ENCODE assay signal across 34 cellular contexts in the genomic region with DNA sequence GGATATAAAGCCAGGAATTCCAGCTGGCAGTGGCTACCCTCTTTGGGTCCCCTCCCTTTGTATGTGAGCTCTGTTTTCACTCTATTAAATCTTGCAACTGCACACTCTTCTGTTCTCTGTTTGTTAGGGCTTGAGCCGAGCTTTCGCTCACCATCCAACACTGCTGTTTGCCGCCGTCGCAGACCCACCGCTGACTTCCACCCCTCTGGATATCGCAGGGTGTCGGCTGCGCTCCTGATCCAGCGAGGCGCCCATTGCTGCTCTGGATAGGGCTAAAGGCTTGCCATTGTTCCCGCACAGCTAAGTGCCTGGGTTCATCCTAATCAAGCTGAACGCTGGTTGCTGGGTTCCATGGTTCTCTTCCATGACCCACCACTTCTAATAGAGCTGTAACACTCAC.
"Had no signal": no experiment of that assay in that cellular context is flagged by ENCODE, and none has a peak within 500 bp of the region (broad histone marks: within the 10 kb centered on the region; RNA-seq: fewer than 3 reads in every experiment).

No MANE protein-coding gene starts in this region.

- H3K9ac ChIP-seq: KMS-11 had no signal

- H3K27me3 ChIP-seq: MG63 had no signal

- H3K27ac ChIP-seq: KMS-11 had no signal

- H3K4me3 ChIP-seq: MG63 had no signal

- H3K9me3 ChIP-seq: MG63 had no signal

- DNase-seq: Karpas-422, Kasumi-1, KBM-7, MG63, MM.1S, MV-4-11, NCI-H1048, NCI-H1092, NCI-H1092 treated with DMSO at 0.1 percent for 48 hours, NCI-H1105, NCI-H1105 treated with DMSO at 0.1 percent for 48 hours, NCI-H1417, NCI-H1417 treated with DMSO at 0.1 percent for 48 hours, NCI-H1436, NCI-H1436 treated with DMSO at 0.1 percent for 48 hours, NCI-H146, NCI-H1694, NCI-H1694 treated with DMSO at 0.1 percent for 48 hours, NCI-H187, NCI-H187 treated with DMSO at 0.1 percent for 48 hours, NCI-H1930, NCI-H2029, NCI-H2029 treated with DMSO at 0.1 percent for 48 hours, NCI-H2081, NCI-H2081 treated with DMSO at 0.1 percent for 48 hours, NCI-H2107, NCI-H2171, NCI-H2171 treated with DMSO at 0.1 percent for 48 hours, NCI-H2227 treated with DMSO at 0.1 percent for 48 hours, NCI-H226, NCI-H345, NCI-H446, NCI-H446 treated with DMSO at 0.1 percent for 48 hours had no signal

- H3K36me3 ChIP-seq: MG63 had no signal
